Comparison of ENCODE assay signal across 10 cellular contexts in the genomic region with DNA sequence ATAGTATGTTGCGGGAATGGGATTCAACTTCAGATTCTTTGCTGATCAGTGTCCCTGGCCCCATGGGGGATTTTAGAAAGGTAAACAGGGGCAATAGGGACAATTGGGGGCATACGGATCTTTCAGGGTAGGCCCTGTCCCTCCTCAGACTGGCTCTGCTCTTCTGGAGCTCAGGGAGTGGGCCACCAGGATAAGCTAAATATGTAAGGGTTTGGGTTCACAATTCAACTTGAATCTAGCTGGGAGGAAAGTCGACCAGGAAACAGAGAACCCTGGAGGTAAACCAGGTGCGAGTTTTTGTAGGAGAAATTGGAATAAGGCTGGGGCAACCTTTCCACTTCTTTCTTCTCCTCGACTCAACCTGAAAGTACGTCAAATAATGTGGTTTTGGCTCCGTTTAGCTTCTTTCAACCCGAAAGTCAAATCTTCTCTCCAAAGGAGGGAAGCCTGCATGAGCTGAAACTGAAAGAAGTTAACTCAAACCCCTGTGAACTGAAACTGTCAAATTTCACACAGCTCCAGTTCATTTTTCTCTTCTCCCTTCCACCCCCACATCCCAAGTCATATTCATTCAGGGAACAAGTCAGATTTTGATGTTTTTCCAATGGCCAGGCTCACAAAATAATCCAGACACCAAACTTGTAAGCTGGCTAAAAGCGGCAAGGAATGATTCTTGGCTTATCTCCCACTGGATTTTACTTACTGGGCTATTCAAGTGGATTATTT.
DNase-seq lines count a peak whose midpoint lies in the region; ATAC-seq and TF ChIP-seq lines count a peak whose summit lies in the region.
"Had no signal": no experiment of that assay in that cellular context is flagged by ENCODE, and none has a peak within 500 bp of the region (broad histone marks: within the 10 kb centered on the region; RNA-seq: fewer than 3 reads in every experiment).

No MANE protein-coding gene starts in this region.

- no peak for DNase-seq in CD4-positive, alpha-beta T cell
- DNase-seq in RPMI8226 (peak; percentile 66), NCI-H774 (lab: John Stamatoyannopoulos, UW) (no peak), SIG-M5 treated with dmso at 0.1 percent for 504 hours (lab: John Stamatoyannopoulos, UW; ENCODE audit: unreplicated experiment) (no peak), NCI-H82 treated with DMSO at 0.1 percent for 48 hours (lab: John Stamatoyannopoulos, UW; ENCODE audit: unreplicated experiment) (no peak), stomach (no peak)
- DNase-seq: DND-41 had no signal

- H3K4me1 Mint-ChIP-seq in CD4-positive, alpha-beta T cell (ENCODE audit: low read depth): peaks cover 11% of the 10 kb centered on the region

- no peaks in the 10 kb centered on the region for H3K9me3 Mint-ChIP-seq in CD4-positive, alpha-beta T cell

- TF ChIP-seq EP300 in stomach (IDR thresholded peaks at IDR 0.05): no peak

- no peak overlapping the region for H3K27ac Mint-ChIP-seq in CD4-positive, alpha-beta T cell

- no peak overlapping the region for H3K4me3 ChIP-seq in stomach

- TF ChIP-seq POLR2A in stomach (IDR thresholded peaks at IDR 0.05): no peak

- no peak overlapping the region for H3K27ac ChIP-seq in CD4-positive, alpha-beta T cell (ENCODE audit: low read depth, low read length)
- H3K27ac ChIP-seq in stomach: no peak overlapping the region
- H3K27ac ChIP-seq: parathyroid adenoma had no signal

- intact Hi-C loops in CD4-positive, alpha-beta T cell (cut with DNase I, micrococcal nuclease): no loop called here
- intact Hi-C loops in stomach (cut with DNase I; ENCODE audit: low total_unique reads): no loop called here

- H3K4me3 Mint-ChIP-seq in CD4-positive, alpha-beta T cell: peak overlapping the region; percentile 32

- POLR2A ChIA-PET in CD4-positive, alpha-beta T cell (lab: Charles Lee): no interaction called here

- H3K36me3 ChIP-seq in stomach: no peaks in the 10 kb centered on the region

- H3K27me3 ChIP-seq in CD4-positive, alpha-beta T cell (ENCODE audit: control insufficient read depth, insufficient read depth, low read length): no peaks in the 10 kb centered on the region
- H3K27me3 ChIP-seq in stomach: no peaks in the 10 kb centered on the region

- H3K9me3 ChIP-seq in CD4-positive, alpha-beta T cell (ENCODE audit: control insufficient read depth, low read length): no peaks in the 10 kb centered on the region
- no peaks in the 10 kb centered on the region for H3K9me3 ChIP-seq in stomach

- peaks cover 0 to 15% (median 12%) of the 10 kb centered on the region in 4 donors for H3K4me1 ChIP-seq in stomach
- H3K4me1 ChIP-seq: parathyroid adenoma had no signal

- no peak for ATAC-seq in CD4-positive, alpha-beta T cell (ENCODE audit: poor library complexity)
- ATAC-seq in GM18909 (IDR thresholded peaks at IDR 0.05; ENCODE audit: poor library complexity, unreplicated experiment) (peak; percentile 68), HG02852 (IDR thresholded peaks at IDR 0.05; ENCODE audit: unreplicated experiment) (peak; percentile 86)

- 69 to 84% (median 72%) methylated on average over 9 of the region's 9 CpGs for WGBS in stomach, 5 donors

- no peaks in the 10 kb centered on the region for H3K36me3 Mint-ChIP-seq in CD4-positive, alpha-beta T cell (ENCODE audit: low read depth)

- no peak for TF ChIP-seq CTCF in CD4-positive, alpha-beta T cell (IDR thresholded peaks at IDR 0.05)
- no peak for TF ChIP-seq CTCF in stomach (IDR thresholded peaks at IDR 0.05)

- no peaks in the 10 kb centered on the region for H3K27me3 Mint-ChIP-seq in CD4-positive, alpha-beta T cell

- CTCF ChIA-PET in CD4-positive, alpha-beta T cell (lab: Charles Lee): interaction anchor here (0.6 kb wide), 1 partner anchor 1668 kb away, joined by 3 read pairs; no protein-coding TSS in a partner anchor
